ENCODE assay signal across 19 cellular contexts in the genomic region with DNA sequence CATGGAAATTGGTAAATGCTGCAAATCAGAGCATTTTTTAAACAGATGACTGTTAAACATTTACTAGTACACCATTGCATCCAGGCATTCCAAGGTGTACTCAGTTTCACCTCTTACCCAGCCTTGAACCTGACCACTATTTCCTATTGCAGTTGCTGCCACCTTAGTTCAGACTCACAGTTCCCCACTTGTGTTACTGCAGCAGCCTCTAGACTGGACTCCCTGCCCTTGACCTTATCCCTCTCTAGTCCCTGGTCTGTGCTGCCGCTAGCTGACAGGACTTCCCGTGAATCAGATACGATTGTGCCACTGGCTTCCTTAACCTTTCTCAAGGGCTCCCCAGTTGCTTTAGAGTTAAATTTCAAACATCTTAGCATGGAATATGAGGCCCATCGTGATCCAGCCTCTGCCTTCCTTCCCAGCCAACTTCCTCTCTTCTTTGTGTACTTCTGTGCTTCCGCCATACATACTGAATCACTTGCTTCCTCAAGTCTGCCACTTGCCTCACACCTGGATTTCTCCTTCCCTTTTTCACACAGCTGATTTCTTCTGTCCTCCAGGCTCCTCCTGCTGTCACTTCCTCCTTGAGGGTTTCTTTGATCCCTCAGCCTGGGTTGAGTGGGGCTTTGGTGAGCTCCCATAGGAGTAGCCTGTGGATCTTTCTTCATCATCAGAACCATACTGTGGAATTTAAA.
A peak's percentile ranks its signal among the peaks of the same experiment; 100 is the strongest.
DNase-seq lines count a peak whose midpoint lies in the region; ATAC-seq, FAIRE-seq and TF ChIP-seq lines count a peak whose summit lies in the region.
"Had no signal": no experiment of that assay in that cellular context is flagged by ENCODE, and none has a peak within 500 bp of the region (broad histone marks: within the 10 kb centered on the region; RNA-seq: fewer than 3 reads in every experiment).

No MANE protein-coding gene starts in this region.

- CTCF ChIA-PET in endothelial cell of umbilical vein (lab: Charles Lee): no interaction called here

- intact Hi-C loops in endothelial cell of umbilical vein (cut with micrococcal nuclease): loop anchor here (1.0 kb wide), 1 partner anchor 40 kb away; no protein-coding TSS in a partner anchor

- ATAC-seq in naive B cell (ENCODE audit: low read depth in 2 of 2) (no peak), HG02678 (IDR thresholded peaks at IDR 0.05; ENCODE audit: unreplicated experiment) (no peak)
- ATAC-seq: activated T-cell treated with anti-CD3 and anti-CD28 coated beads, Interleukin-2, amount 50 U/mL, for 4 hours had no signal

- BruUV-seq in endothelial cell of umbilical vein (replicated peaks; lab: Mats Ljungman, UMichigan): no TSS peak

- dilution Hi-C loops in endothelial cell of umbilical vein (cut with MboI; ENCODE audit: extremely low pct_ligation_motif_present, low sequenced_read_pairs): no loop called here

- no peaks in the 10 kb centered on the region for H3K9me3 ChIP-seq in endothelial cell of umbilical vein (replicated peaks; ENCODE audit: control insufficient read depth, insufficient read depth, low read length)
- H3K9me3 ChIP-seq: esophagus squamous epithelium had no signal

- no peak overlapping the region for H3K27ac ChIP-seq in endothelial cell of umbilical vein (ENCODE audit: insufficient read depth, low read depth, low read length)
- H3K27ac ChIP-seq: esophagus squamous epithelium had no signal

- POLR2A ChIA-PET in endothelial cell of umbilical vein (lab: Charles Lee): no interaction called here

- no peaks in the 10 kb centered on the region for H3K27me3 ChIP-seq in endothelial cell of umbilical vein (ENCODE audit: control insufficient read depth in 2 of 2, insufficient read depth in 2 of 2, low read length in 2 of 2)
- H3K27me3 ChIP-seq: esophagus squamous epithelium had no signal

- peak overlapping the region in 5 of 6 donors; percentile 29 to 91 (median 84) for H3K27ac Mint-ChIP-seq in naive B cell

- H3K4me2 ChIP-seq in endothelial cell of umbilical vein (ENCODE audit: insufficient read depth, low read length): no peak overlapping the region

- no peak for TF ChIP-seq CTCF in endothelial cell of umbilical vein (IDR thresholded peaks at IDR 0.05; ENCODE audit: extremely low read depth in 1 of 2, insufficient read depth in 1 of 2, low read depth in 1 of 2, low read length in 2 of 2)

- TF ChIP-seq POLR2A in endothelial cell of umbilical vein (IDR thresholded peaks at IDR 0.05; ENCODE audit: low read depth, low read length): no peak

- no peaks in the 10 kb centered on the region for H3K9me3 Mint-ChIP-seq in naive B cell
- H3K9me3 Mint-ChIP-seq: activated T-cell treated with anti-CD3 and anti-CD28 coated beads, Interleukin-2, amount 50 U/mL, for 4 hours had no signal

- no peak overlapping the region for H3K4me3 ChIP-seq in endothelial cell of umbilical vein (replicated peaks in 1 of 3; ENCODE audit: insufficient read depth in 1 of 3, low read depth in 1 of 3, low read length in 3 of 3)
- H3K4me3 ChIP-seq: esophagus squamous epithelium, skin epidermis had no signal

- peaks cover 10% of the 10 kb centered on the region for H3K4me1 ChIP-seq in endothelial cell of umbilical vein (ENCODE audit: control insufficient read depth, extremely low read depth, insufficient read depth, low read length)

- peaks cover 49% of the 10 kb centered on the region for H3K79me2 ChIP-seq in endothelial cell of umbilical vein (ENCODE audit: control insufficient read depth, insufficient read depth, low read length)

- H3K27me3 Mint-ChIP-seq in naive B cell: no peaks in the 10 kb centered on the region

- peaks cover 20 to 50% (median 29%) of the 10 kb centered on the region in 3 donors for H3K4me1 Mint-ChIP-seq in naive B cell

- H3K9me1 ChIP-seq in endothelial cell of umbilical vein (replicated peaks; ENCODE audit: control insufficient read depth, extremely low read depth, insufficient read depth, low read length): no peaks in the 10 kb centered on the region

- FAIRE-seq in endothelial cell of umbilical vein (lab: Jason Lieb, UNC): peak; percentile 44
- FAIRE-seq: colon, RCC 7860 had no signal

- no peak overlapping the region for H3K9ac ChIP-seq in endothelial cell of umbilical vein (replicated peaks; ENCODE audit: extremely low read depth, insufficient read depth, low read length)

- peak overlapping the region in 2 of 8 donors; percentile 21 to 57 for H3K4me3 Mint-ChIP-seq in naive B cell
- H3K4me3 Mint-ChIP-seq: activated T-cell treated with anti-CD3 and anti-CD28 coated beads, Interleukin-2, amount 50 U/mL, for 4 hours had no signal

- DNase-seq in CD1c-positive myeloid dendritic cell (ENCODE audit: extremely low spot score) (peak; percentile 49), MV-4-11 (lab: John Stamatoyannopoulos, UW) (peak; percentile 80), endothelial cell of umbilical vein (ENCODE audit: low read depth, low spot score) (peak; percentile 19), naive B cell (no peak), GOT3 (lab: John Stamatoyannopoulos, UW) (no peak), SHP77 treated with DMSO at 0.1 percent for 48 hours (lab: John Stamatoyannopoulos, UW) (no peak)
- DNase-seq in central memory CD4-positive, alpha-beta T cell: no peak
- DNase-seq: activated CD4-positive, alpha-beta T cell treated with anti-CD3 and anti-CD28 coated beads, Interleukin-2, amount 50 U/mL, for 4 hours; activated T-cell treated with anti-CD3 and anti-CD28 coated beads, Interleukin-2, amount 50 U/mL, for 4 hours; amniotic stem cell; DMS53; esophagus squamous epithelium; H7; Karpas-422; occipital lobe had no signal

- peaks cover 0 to 2% of the 10 kb centered on the region in 2 experiments for H3K36me3 ChIP-seq in endothelial cell of umbilical vein (ENCODE audit: control insufficient read depth in 2 of 2, extremely low read depth in 1 of 2, insufficient read depth in 2 of 2, low read length in 2 of 2)

- no peak overlapping the region for H2AFZ ChIP-seq in endothelial cell of umbilical vein (ENCODE audit: low read depth, low read length)

- H4K20me1 ChIP-seq in endothelial cell of umbilical vein (replicated peaks; ENCODE audit: control insufficient read depth, extremely low read depth, insufficient read depth, low read length): no peaks in the 10 kb centered on the region

- H3K36me3 Mint-ChIP-seq in naive B cell: peaks cover 11 to 14% of the 10 kb centered on the region in 2 donors

TF ChIP-seq in endothelial cell of umbilical vein, 7 proteins besides CTCF, POLR2A, EP300 and RAD21:
- TF ChIP-seq MAX (IDR thresholded peaks at IDR 0.05; ENCODE audit: insufficient read depth, insufficient read length) (no peak), MYC (IDR thresholded peaks at IDR 0.05; ENCODE audit: low read depth, low read length) (no peak), JUN (IDR thresholded peaks at IDR 0.05; ENCODE audit: borderline replicate concordance, insufficient read depth, insufficient read length, low read depth) (no peak), GATA2 (IDR thresholded peaks at IDR 0.05; ENCODE audit: insufficient read depth, insufficient read length, low read depth, low read length) (no peak), POLR2AphosphoS5 (IDR thresholded peaks at IDR 0.05; ENCODE audit: insufficient read depth, low read depth, low read length) (no peak), FOS (IDR thresholded peaks at IDR 0.05; ENCODE audit: borderline replicate concordance, insufficient read depth, low read length) (no peak), EZH2 (IDR thresholded peaks at IDR 0.05; ENCODE audit: borderline replicate concordance, low read depth, low read length, severe bottlenecking) (no peak)

Comparison
In these comparisons a context has a peak if more than half of its experiments do, and no peak if none do; other contexts are left out.
1. DNase-seq: peak in CD1c-positive myeloid dendritic cell (single experiment), MV-4-11 (single experiment) and endothelial cell of umbilical vein (single experiment); none in naive B cell (single experiment), central memory CD4-positive, alpha-beta T cell (single experiment), GOT3 (single experiment) and SHP77 treated with DMSO at 0.1 percent for 48 hours (single experiment).